7 cellular contexts compared by ENCODE assay signal in genomic region chrX:154164902-154165301, GRCh38. TPM values are rescaled to one million over a fixed set of nuclear protein-coding genes. Genes with fewer than 3 reads are reported as not detected.
"Had no signal": no experiment of that assay in that cellular context is flagged by ENCODE, and none has a peak within 500 bp of the region (broad histone marks: within the 10 kb centered on the region; RNA-seq: fewer than 3 reads in every experiment).

No MANE protein-coding gene starts in this region.

RNA-seq across cellular contexts. Expression of gene OPN1MW, which starts 17.5 kb away (rescaled TPM):
- total RNA-seq: GM23248, GM23338, H1, H4, H7, H9, HFFc6 had no signal
- polyA plus RNA-seq: GM23248, GM23338, H1 had no signal

RNA-seq across cellular contexts. Expression of gene OPN1LW, which starts 20.9 kb away (rescaled TPM):
- total RNA-seq: GM23248, GM23338, H1, H4, H7, H9, HFFc6 had no signal
- polyA plus RNA-seq: GM23248, GM23338, H1 had no signal

RNA-seq across cellular contexts. Expression of gene OPN1MW2, which starts 54.7 kb away (rescaled TPM):
- total RNA-seq: GM23248, GM23338, H1, H4, H7, H9, HFFc6 had no signal
- polyA plus RNA-seq: GM23248, GM23338, H1 had no signal
